ENCODE assay signal across 9 cellular contexts in the genomic region with DNA sequence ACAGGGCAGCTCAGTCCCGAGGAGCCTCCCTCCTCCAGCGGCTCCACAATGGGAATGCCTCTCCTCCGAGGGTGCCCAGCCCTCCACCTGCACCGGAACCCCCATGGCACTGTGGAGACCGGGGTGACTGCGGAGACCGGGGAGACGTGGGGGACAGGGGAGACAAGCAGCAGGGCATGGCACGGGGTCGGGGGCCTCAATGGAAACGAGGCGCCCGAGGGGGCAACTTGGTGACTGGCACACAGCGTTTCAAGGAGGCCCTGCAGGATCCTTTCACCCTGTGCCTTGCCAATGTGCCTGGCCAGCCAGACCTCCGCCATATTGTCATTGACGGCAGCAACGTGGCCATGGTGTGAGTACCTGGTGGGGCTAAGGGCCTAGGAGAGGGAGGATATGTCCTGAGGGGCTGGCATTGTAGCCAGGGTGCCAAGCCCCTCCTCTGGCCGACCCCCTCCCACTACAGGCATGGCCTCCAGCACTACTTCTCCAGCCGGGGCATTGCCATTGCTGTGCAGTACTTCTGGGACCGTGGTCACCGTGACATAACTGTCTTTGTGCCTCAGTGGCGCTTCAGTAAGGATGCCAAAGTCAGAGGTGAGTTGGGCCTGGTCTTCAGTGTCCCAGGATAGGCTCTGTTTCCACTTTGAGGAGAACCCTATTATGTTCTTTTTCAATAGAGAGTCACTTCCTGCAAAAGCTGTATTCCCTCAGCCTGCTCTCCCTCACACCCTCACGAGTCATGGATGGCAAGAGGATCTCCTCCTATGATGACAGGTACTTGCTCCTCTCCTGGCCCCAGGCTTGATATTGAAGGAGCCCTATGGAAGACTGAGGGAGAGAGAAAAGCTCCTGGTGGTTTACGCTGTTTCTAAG. TPM values are rescaled to one million over a fixed set of nuclear protein-coding genes. Genes with fewer than 3 reads are reported as not detected.
DNase-seq lines count a peak whose midpoint lies in the region; ATAC-seq and TF ChIP-seq lines count a peak whose summit lies in the region.
"Had no signal": no experiment of that assay in that cellular context is flagged by ENCODE, and none has a peak within 500 bp of the region (broad histone marks: within the 10 kb centered on the region; RNA-seq: fewer than 3 reads in every experiment).

No MANE protein-coding gene starts in this region.

- no peak for TF ChIP-seq CTCF in right atrium auricular region (IDR thresholded peaks at IDR 0.05)
- no peak for TF ChIP-seq CTCF in cardiac fibroblast (IDR thresholded peaks at IDR 0.05; ENCODE audit: low read depth, low read length)
- no peak for TF ChIP-seq CTCF in uterus (IDR thresholded peaks at IDR 0.05)

- peak overlapping the region in 3 of 8 donors; percentile 49 to 96 (median 93) for H3K4me3 Mint-ChIP-seq in naive B cell

- DNase-seq in right atrium auricular region (ENCODE audit: low spot score): peak; percentile 57
- DNase-seq in left ventricle myocardium superior: no peak
- no peak for DNase-seq in cardiac fibroblast (ENCODE audit: low read depth in 2 of 2)
- DNase-seq in naive B cell: no peak
- peak in 1 of 2 donors; percentile 30 for DNase-seq in uterus
- no peak for DNase-seq in activated CD4-positive, CD25-positive, alpha-beta regulatory T cell (lab: John Stamatoyannopoulos, UW)
- no peak for DNase-seq in NCI-H345 (lab: John Stamatoyannopoulos, UW)
- DNase-seq in sciatic nerve (ENCODE audit: low spot score): no peak

- TF ChIP-seq POLR2A in uterus (IDR thresholded peaks at IDR 0.05): no peak

- peaks cover 0 to 17% of the 10 kb centered on the region in 2 donors for H3K36me3 Mint-ChIP-seq in naive B cell

- H3K9me3 Mint-ChIP-seq in naive B cell: peaks cover 0 to 2% (median 0%) of the 10 kb centered on the region in 7 donors
- H3K9me3 Mint-ChIP-seq: activated B cell treated with CpG ODN at 0.5 μM for 24 hours had no signal

- peaks cover 49 to 64% (median 58%) of the 10 kb centered on the region in 3 donors for H3K4me1 Mint-ChIP-seq in naive B cell

- no peaks in the 10 kb centered on the region for H3K27me3 Mint-ChIP-seq in naive B cell
- H3K27me3 Mint-ChIP-seq: activated B cell treated with CpG ODN at 0.5 μM for 24 hours had no signal

- H3K4me1 ChIP-seq in right atrium auricular region: peaks cover 0 to 50% of the 10 kb centered on the region in 2 donors
- peaks cover 0 to 11% of the 10 kb centered on the region in 2 donors for H3K4me1 ChIP-seq in uterus

- H3K27ac Mint-ChIP-seq in naive B cell: peak overlapping the region; percentile 10 to 99 (median 90)

- ATAC-seq in left ventricle myocardium superior: no peak
- no peak for ATAC-seq in naive B cell (ENCODE audit: low read depth in 2 of 2)
- no peak for ATAC-seq in sciatic nerve

- H3K27ac ChIP-seq in right atrium auricular region: peak overlapping the region; percentile 93 to 96
- H3K27ac ChIP-seq in uterus: peak overlapping the region; percentile 10 to 95

- H3K36me3 ChIP-seq in right atrium auricular region (peaks cover 38% of the 10 kb centered on the region), uterus (no peaks in the 10 kb centered on the region)

- no peaks in the 10 kb centered on the region for H3K9me3 ChIP-seq in right atrium auricular region
- no peaks in the 10 kb centered on the region for H3K9me3 ChIP-seq in uterus

- intact Hi-C loops in left ventricle myocardium superior (cut with micrococcal nuclease): no loop called here
- intact Hi-C loops in uterus (cut with DNase I; ENCODE audit: low total_unique reads): loop anchor here (5.0 to 10.0 kb wide), 3 partner anchors 65 to 198 kb away; a partner anchor contains a TSS
- intact Hi-C loops in sciatic nerve (cut with DNase I): loop anchor here (5.0 to 10.0 kb wide), 3 partner anchors 65 to 188 kb away; a partner anchor contains a TSS

- H3K4me3 ChIP-seq in right atrium auricular region: peak overlapping the region in 1 of 2 donors; percentile 2
- peak overlapping the region; percentile 38 to 84 for H3K4me3 ChIP-seq in cardiac fibroblast (replicated peaks in 1 of 2; ENCODE audit: low read depth in 2 of 2, low read length in 2 of 2)
- no peak overlapping the region for H3K4me3 ChIP-seq in uterus

- no peaks in the 10 kb centered on the region for H3K27me3 ChIP-seq in right atrium auricular region
- H3K27me3 ChIP-seq in uterus: no peaks in the 10 kb centered on the region

RNA-seq across cellular contexts. Expression of a gene that starts 2.7 kb away (rescaled TPM):
- 10 to 100 TPM; 16.3 to 23.0 TPM for total RNA-seq in right atrium auricular region
- 25.1 TPM for total RNA-seq in left ventricle myocardium superior
- 10 to 100 TPM; 22.8 to 39.8 (median 24.0) TPM for polyA plus RNA-seq in naive B cell (ENCODE audit: low read depth in 6 of 6)
- 10 to 100 TPM; 16.5 to 88.6 (median 66.1) TPM for total RNA-seq in uterus
- 73.4 TPM for total RNA-seq in sciatic nerve

RNA-seq across cellular contexts. Expression of a gene that starts 3.0 kb away (rescaled TPM):
- total RNA-seq in right atrium auricular region (1 to 10 TPM in 1 of 2 donors, under 1 TPM in 1; 0.48 to 1.4 TPM), left ventricle myocardium superior (2.3 TPM), uterus (1 to 10 TPM in 3 of 4 donors, not detected in 1; 1.3 to 3.3 (median 3.2) TPM), sciatic nerve (7.0 TPM)
- polyA plus RNA-seq in naive B cell (ENCODE audit: low read depth in 6 of 6): 1 to 10 TPM in 5 of 6 donors, under 1 TPM in 1; 0.70 to 2.6 (median 2.1) TPM

RNA-seq across cellular contexts. Expression of a gene that starts 10.1 kb away (rescaled TPM):
- total RNA-seq in right atrium auricular region (10 to 100 TPM; 49.2 to 55.1 TPM), left ventricle myocardium superior (86.8 TPM), uterus (10 to 100 TPM; 12.8 to 87.5 (median 33.0) TPM), sciatic nerve (43.9 TPM)
- 100 to 1,000 TPM in 2 of 6 donors, 10 to 100 TPM in 4; 79.5 to 106 (median 87.5) TPM for polyA plus RNA-seq in naive B cell (ENCODE audit: low read depth in 6 of 6)

RNA-seq across cellular contexts. Expression of a gene that starts 33.7 kb away (rescaled TPM):
- 10 to 100 TPM in 1 of 2 donors, 1 to 10 TPM in 1; 6.0 to 10.1 TPM for total RNA-seq in right atrium auricular region
- 7.3 TPM for total RNA-seq in left ventricle myocardium superior
- polyA plus RNA-seq in naive B cell (ENCODE audit: low read depth in 6 of 6): under 1 TPM in 2 of 6 donors, not detected in 4; 0.05 to 0.14 TPM
- total RNA-seq in uterus: 10 to 100 TPM in 3 of 4 donors, 1 to 10 TPM in 1; 4.9 to 51.1 (median 27.3) TPM
- total RNA-seq in sciatic nerve: 20.0 TPM

Comparison
In these comparisons a context has a peak if more than half of its experiments do, and no peak if none do; other contexts are left out.
1. H3K4me3 ChIP-seq: peak in cardiac fibroblast (2 of 2); none in uterus (0 of 2).